In the genomic region with DNA sequence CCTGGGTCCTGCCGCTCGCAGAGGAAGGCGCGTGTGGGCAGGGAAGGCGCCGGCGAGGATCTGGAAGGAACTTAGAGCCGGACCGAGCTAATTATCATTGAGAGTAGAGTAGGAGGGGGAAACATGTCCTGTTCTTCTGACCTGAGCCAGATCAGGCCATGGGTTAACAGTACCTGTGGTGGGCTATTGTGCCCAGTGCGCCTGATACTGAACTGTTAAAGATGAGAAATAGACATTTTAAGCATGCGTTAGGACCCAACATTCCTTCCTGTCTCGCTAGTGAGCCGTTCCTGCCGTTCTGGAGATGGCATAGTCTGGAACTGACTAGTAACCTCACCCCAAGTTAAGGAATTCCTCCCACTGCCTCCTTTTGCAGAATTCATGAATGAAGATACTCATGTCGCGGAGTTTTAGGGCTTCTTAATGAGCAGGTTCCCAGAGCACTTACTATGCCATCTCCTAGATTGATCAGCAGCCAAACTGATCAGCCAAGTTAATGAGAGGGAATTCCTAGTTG, we compare ENCODE assay signal across 8 cellular contexts. TPM values are rescaled to one million over a fixed set of nuclear protein-coding genes. Genes with fewer than 3 reads are reported as not detected.
DNase-seq lines count a peak whose midpoint lies in the region; ATAC-seq and TF ChIP-seq lines count a peak whose summit lies in the region.

No MANE protein-coding gene starts in this region.

- DNase-seq in SJSA1 (ENCODE audit: low read depth in 1 of 2, low spot score in 2 of 2) (peak in 1 of 2 experiments; percentile 68), fibroblast of lung (ENCODE audit: low read depth in 2 of 2) (peak in 1 of 2 donors; percentile 46), progenitor cell of endocrine pancreas (ENCODE audit: low spot score, unreplicated experiment) (no peak), pons (ENCODE audit: low spot score) (no peak)
- DNase-seq in activated effector memory CD4-positive, alpha-beta T cell treated with Interleukin-2 at 50 U/mL for 16 hours, result no peak

- H3K79me2 ChIP-seq in fibroblast of lung (ENCODE audit: control insufficient read depth, insufficient read depth, low read length), result peaks cover 24% of the 10 kb centered on the region

- H3K9me3 Mint-ChIP-seq in progenitor cell of endocrine pancreas (ENCODE audit: low read depth), result no peaks in the 10 kb centered on the region

- H4K20me1 ChIP-seq in BLaER1, result peaks cover 26% of the 10 kb centered on the region
- no peaks in the 10 kb centered on the region for H4K20me1 ChIP-seq in fibroblast of lung (ENCODE audit: control insufficient read depth, extremely low read depth, insufficient read depth, low read length)

- H3K4me2 ChIP-seq in BLaER1 (peak overlapping the region; percentile 88), fibroblast of lung (ENCODE audit: extremely low read depth, insufficient read depth, low read length) (peak overlapping the region; percentile 98)

- H3K36me3 ChIP-seq in BLaER1 (peaks cover 42% of the 10 kb centered on the region), SJSA1 (peaks cover 39% of the 10 kb centered on the region), fibroblast of lung (ENCODE audit: control insufficient read depth, insufficient read depth, low read length) (peaks cover 11% of the 10 kb centered on the region)

- H3K36me3 Mint-ChIP-seq in progenitor cell of endocrine pancreas (ENCODE audit: insufficient read depth), result peaks cover 11% of the 10 kb centered on the region

- H3K27me3 Mint-ChIP-seq in progenitor cell of endocrine pancreas, result no peaks in the 10 kb centered on the region

- H3K4me1 Mint-ChIP-seq in progenitor cell of endocrine pancreas (ENCODE audit: low read depth), result peaks cover 21% of the 10 kb centered on the region

- H3K4me3 Mint-ChIP-seq in progenitor cell of endocrine pancreas (ENCODE audit: low read depth), result peak overlapping the region; percentile 94

- no peaks in the 10 kb centered on the region for H3K27me3 ChIP-seq in BLaER1
- no peaks in the 10 kb centered on the region for H3K27me3 ChIP-seq in SJSA1 (replicated peaks)
- no peaks in the 10 kb centered on the region for H3K27me3 ChIP-seq in fibroblast of lung (ENCODE audit: control insufficient read depth, insufficient read depth, low read length)

- H2AFZ ChIP-seq in fibroblast of lung (ENCODE audit: low read length), result peak overlapping the region; percentile 65

- TF ChIP-seq CTCF in fibroblast of lung (conservative IDR thresholded peaks at IDR 0.05 in 1 of 2, IDR thresholded peaks at IDR 0.05 in 1 of 2; ENCODE audit: low read depth in 1 of 2, low read length in 2 of 2), result no peak
- TF ChIP-seq CTCF in progenitor cell of endocrine pancreas (IDR thresholded peaks at IDR 0.05; ENCODE audit: unreplicated experiment), result no peak

- H3K27ac Mint-ChIP-seq in progenitor cell of endocrine pancreas, result peak overlapping the region; percentile 92

- H3K9me3 ChIP-seq in BLaER1 (no peaks in the 10 kb centered on the region), SJSA1 (replicated peaks) (no peaks in the 10 kb centered on the region), fibroblast of lung (ENCODE audit: control insufficient read depth, insufficient read depth, low read depth, low read length) (no peaks in the 10 kb centered on the region)

- H3K27ac ChIP-seq in BLaER1 (peak overlapping the region; percentile 94), SJSA1 (peak overlapping the region; percentile 45; the same call in 1 of the 2 replicates), fibroblast of lung (ENCODE audit: insufficient read depth, low read length) (peak overlapping the region; percentile 85)

- H3K4me1 ChIP-seq in BLaER1 (peaks cover 40% of the 10 kb centered on the region), SJSA1 (replicated peaks) (peaks cover 20% of the 10 kb centered on the region), fibroblast of lung (ENCODE audit: control insufficient read depth, extremely low read depth, insufficient read depth, low read length) (peaks cover 2% of the 10 kb centered on the region)

- peak overlapping the region; percentile 96 for H3K4me3 ChIP-seq in BLaER1
- peak overlapping the region; percentile 90 for H3K4me3 ChIP-seq in SJSA1
- peak overlapping the region; percentile 87 to 97 (median 91) for H3K4me3 ChIP-seq in fibroblast of lung (replicated peaks in 1 of 4; ENCODE audit: control extremely low read depth in 1 of 4, insufficient read depth in 1 of 4, low read depth in 3 of 4, low read length in 4 of 4)

- peak overlapping the region; percentile 95 for H3K9ac ChIP-seq in BLaER1
- H3K9ac ChIP-seq in fibroblast of lung (ENCODE audit: insufficient read depth, low read length), result peak overlapping the region; percentile 95

- peak; percentile 28 for ATAC-seq in GM21723 (IDR thresholded peaks at IDR 0.05; ENCODE audit: unreplicated experiment)
- ATAC-seq in HG03439 (IDR thresholded peaks at IDR 0.05; ENCODE audit: unreplicated experiment), result no peak

RNA-seq across cellular contexts. Expression of a gene that starts 0.9 kb away (rescaled TPM):
- total RNA-seq in SJSA1 (2014; rRNA removed; shearing (Covaris generic)), result 27.5 and 31.6 TPM in 2 replicates
- total RNA-seq in fibroblast of lung (41.9 and 43.8 TPM in 2 replicates), progenitor cell of endocrine pancreas (79.1 and 86.4 TPM in 2 replicates)
- 17.2 and 27.0 TPM in 2 replicates for polyA plus RNA-seq in fibroblast of lung
- 12.2 and 18.5 TPM in 2 replicates for polyA plus RNA-seq in fibroblast of lung (2012)
- 24.0 and 28.1 TPM in 2 replicates for polyA minus RNA-seq in fibroblast of lung (ENCODE audit: low replicate concordance)

RNA-seq across cellular contexts. Expression of a gene that starts 35.2 kb away (rescaled TPM):
- not detected in 2 replicates for total RNA-seq in SJSA1 (2014; rRNA removed; shearing (Covaris generic))
- total RNA-seq in fibroblast of lung (not detected in 2 replicates), progenitor cell of endocrine pancreas (2.8 and 3.7 TPM in 2 replicates)
- not detected in 2 replicates for polyA plus RNA-seq in fibroblast of lung
- polyA plus RNA-seq in fibroblast of lung (2012), result not detected in 2 replicates
- polyA minus RNA-seq in fibroblast of lung (ENCODE audit: low replicate concordance), result not detected in 2 replicates

RNA-seq across cellular contexts. Expression of a gene that starts 50.7 kb away (rescaled TPM):
- total RNA-seq in SJSA1 (2014; rRNA removed; shearing (Covaris generic)), result 28.9 and 44.9 TPM in 2 replicates
- total RNA-seq in fibroblast of lung, result 60.1 and 70.5 TPM in 2 replicates
- polyA plus RNA-seq in fibroblast of lung, result 73.4 and 83.3 TPM in 2 replicates
- 59.5 and 77.1 TPM in 2 replicates for polyA plus RNA-seq in fibroblast of lung (2012)
- 116 and 133 TPM in 2 replicates for polyA minus RNA-seq in fibroblast of lung (ENCODE audit: low replicate concordance)
- 90.2 and 101 TPM in 2 replicates for total RNA-seq in progenitor cell of endocrine pancreas
